13 cellular contexts compared by ENCODE assay signal in genomic region chr1:59178339-59178744, GRCh38.
DNase-seq lines count a peak whose midpoint lies in the region; ATAC-seq, FAIRE-seq and TF ChIP-seq lines count a peak whose summit lies in the region.
"Had no signal": no experiment of that assay in that cellular context is flagged by ENCODE, and none has a peak within 500 bp of the region (broad histone marks: within the 10 kb centered on the region; RNA-seq: fewer than 3 reads in every experiment).

No MANE protein-coding gene starts in this region.

- H3K9me3 ChIP-seq in astrocyte (ENCODE audit: insufficient read depth, low read depth, low read length) (no peaks in the 10 kb centered on the region), heart right ventricle (peaks cover 0 to 6% (median 0%) of the 10 kb centered on the region in 11 donors), psoas muscle (no peaks in the 10 kb centered on the region)

- H3K9ac ChIP-seq in astrocyte (ENCODE audit: low read length) = no peak overlapping the region

- no peak overlapping the region for H3K27ac Mint-ChIP-seq in astrocyte (ENCODE audit: unreplicated experiment)
- H3K27ac Mint-ChIP-seq: activated naive CD8-positive, alpha-beta T cell treated with anti-CD3 and anti-CD28 coated beads, Interleukin-2, amount 10 ng/mL, durations not matched to agents 7 days and 5 days had no signal

- H3K4me1 ChIP-seq in astrocyte (ENCODE audit: insufficient read depth, low read length) (peaks cover 8% of the 10 kb centered on the region), heart right ventricle (peaks cover 0 to 23% (median 0%) of the 10 kb centered on the region in 9 donors), psoas muscle (no peaks in the 10 kb centered on the region)

- H3K4me3 Mint-ChIP-seq in astrocyte (ENCODE audit: unreplicated experiment) = no peak overlapping the region
- H3K4me3 Mint-ChIP-seq: activated naive CD8-positive, alpha-beta T cell treated with anti-CD3 and anti-CD28 coated beads, Interleukin-2, amount 10 ng/mL, durations not matched to agents 7 days and 5 days had no signal

- H3K36me3 ChIP-seq in astrocyte (ENCODE audit: insufficient read depth, low read length) (no peaks in the 10 kb centered on the region), heart right ventricle (no peaks in the 10 kb centered on the region), psoas muscle (ENCODE audit: insufficient read depth in 1 of 2, low read depth in 1 of 2) (no peaks in the 10 kb centered on the region)

- no peaks in the 10 kb centered on the region for H3K79me2 ChIP-seq in astrocyte (ENCODE audit: insufficient read depth, low read length)

- FAIRE-seq in astrocyte (lab: Jason Lieb, UNC) = no peak

- no peaks in the 10 kb centered on the region for H4K20me1 ChIP-seq in astrocyte (ENCODE audit: insufficient read depth, low read length)

- ATAC-seq in heart right ventricle = peak; percentile 57 to 94 (median 83)
- peak; percentile 58 to 83 (median 72) for ATAC-seq in psoas muscle
- ATAC-seq in GM18861 (IDR thresholded peaks at IDR 0.05; ENCODE audit: unreplicated experiment) = no peak
- no peak for ATAC-seq in HG02840 (IDR thresholded peaks at IDR 0.05; ENCODE audit: low FRiP score, unreplicated experiment)

- H3K4me3 ChIP-seq in astrocyte (ENCODE audit: insufficient read depth, low read depth, low read length) (no peak overlapping the region), heart right ventricle (no peak overlapping the region), psoas muscle (no peak overlapping the region)
- H3K4me3 ChIP-seq: PC-9 had no signal

- H3K27me3 Mint-ChIP-seq in astrocyte (ENCODE audit: low read depth, unreplicated experiment) = no peaks in the 10 kb centered on the region
- H3K27me3 Mint-ChIP-seq: activated naive CD8-positive, alpha-beta T cell treated with anti-CD3 and anti-CD28 coated beads, Interleukin-2, amount 10 ng/mL, durations not matched to agents 7 days and 5 days had no signal

- intact Hi-C loops in heart right ventricle (cut with DNase I) = no loop called here
- intact Hi-C loops in psoas muscle (cut with DNase I) = no loop called here

- no peaks in the 10 kb centered on the region for H3K36me3 Mint-ChIP-seq in astrocyte (ENCODE audit: low read depth, unreplicated experiment)
- H3K36me3 Mint-ChIP-seq: activated naive CD8-positive, alpha-beta T cell treated with anti-CD3 and anti-CD28 coated beads, Interleukin-2, amount 10 ng/mL, durations not matched to agents 7 days and 5 days had no signal

- peaks cover 7% of the 10 kb centered on the region for H3K4me1 Mint-ChIP-seq in astrocyte (ENCODE audit: low read depth, unreplicated experiment)
- H3K4me1 Mint-ChIP-seq: activated naive CD8-positive, alpha-beta T cell treated with anti-CD3 and anti-CD28 coated beads, Interleukin-2, amount 10 ng/mL, durations not matched to agents 7 days and 5 days had no signal

- in situ Hi-C loops in GM13976 (cut with MboI; ENCODE audit: low sequenced_read_pairs, unreplicated experiment) = no loop called here

- WGBS in heart right ventricle, 2 donors = 62 to 73% methylated on average over 2 of the region's 2 CpGs
- WGBS in psoas muscle, 3 donors = 42 to 60% (median 46%) methylated on average over 2 of the region's 2 CpGs

- H3K27me3 ChIP-seq in astrocyte (ENCODE audit: insufficient read depth, low read length) (no peaks in the 10 kb centered on the region), heart right ventricle (no peaks in the 10 kb centered on the region), psoas muscle (ENCODE audit: insufficient read depth in 3 of 3, low read length in 2 of 3) (no peaks in the 10 kb centered on the region)

- peak overlapping the region; percentile 18 for H3K27ac ChIP-seq in astrocyte (ENCODE audit: low read depth, low read length)
- H3K27ac ChIP-seq in heart right ventricle = peak overlapping the region in 5 of 10 donors; percentile 6 to 37 (median 13)
- no peak overlapping the region for H3K27ac ChIP-seq in psoas muscle
- H3K27ac ChIP-seq: PC-9 had no signal

- TF ChIP-seq CTCF in astrocyte (IDR thresholded peaks at IDR 0.05; ENCODE audit: insufficient read depth, low read depth, low read length) = no peak
- no peak for TF ChIP-seq CTCF in heart right ventricle (IDR thresholded peaks at IDR 0.05)
- no peak for TF ChIP-seq CTCF in psoas muscle (IDR thresholded peaks at IDR 0.05)
- no peak for TF ChIP-seq CTCF in GM13976 (IDR thresholded peaks at IDR 0.05; ENCODE audit: borderline replicate concordance, control extremely low read depth, extremely low read depth, insufficient read depth, missing control alignments)

- no peak overlapping the region for H2AFZ ChIP-seq in astrocyte (ENCODE audit: low read depth, low read length)
- H2AFZ ChIP-seq: PC-9 had no signal

- no peaks in the 10 kb centered on the region for H3K9me3 Mint-ChIP-seq in astrocyte (ENCODE audit: unreplicated experiment)

- no peak overlapping the region for H3K4me2 ChIP-seq in astrocyte (ENCODE audit: low read length)
- H3K4me2 ChIP-seq: PC-9 had no signal

- peak; percentile 49 for DNase-seq in EH (ENCODE audit: low read depth)
- peak; percentile 71 for DNase-seq in astrocyte (ENCODE audit: low read depth)
- DNase-seq in heart right ventricle = peak; percentile 21 to 39
- DNase-seq in psoas muscle = peak; percentile 50 to 81
- no peak for DNase-seq in GM13976 (ENCODE audit: low spot score)
- no peak for DNase-seq in NCI-H524 (lab: John Stamatoyannopoulos, UW)
- DNase-seq: activated naive CD8-positive, alpha-beta T cell treated with anti-CD3 and anti-CD28 coated beads, Interleukin-2, amount 10 ng/mL, durations not matched to agents 7 days and 5 days; DND-41; KG1; NCI-H2171 treated with DMSO at 0.1 percent for 48 hours; PC-9 had no signal

Comparison
In these comparisons a context has a peak if more than half of its experiments do, and no peak if none do; other contexts are left out.
1. DNase-seq: peak in EH (single experiment), astrocyte (single experiment), heart right ventricle (2 of 2) and psoas muscle (2 of 2); none in GM13976 (single experiment) and NCI-H524 (0 of 2).
2. ATAC-seq: peak in heart right ventricle (8 of 8) and psoas muscle (4 of 4); none in GM18861 (single experiment) and HG02840 (single experiment).